28 cellular contexts compared by ENCODE assay signal in genomic region chr17:79108232-79108850, GRCh38.
"Had no signal": no experiment of that assay in that cellular context is flagged by ENCODE, and none has a peak within 500 bp of the region (broad histone marks: within the 10 kb centered on the region; RNA-seq: fewer than 3 reads in every experiment).

No MANE protein-coding gene starts in this region.

- H3K4me1 Mint-ChIP-seq: mesothelial cell of epicardium had no signal

- ATAC-seq: left cardiac atrium; left lobe of liver; lower lobe of right lung; natural killer cell; pancreas; right cardiac atrium; sciatic nerve; stimulated activated naive B cell treated with anti-CD40 and anti-IgM and Interleukin-4, amounts not matched to agents 10 μg/mL and 1 μg/mL and 100 μg/mL, for 72 hours; stimulated activated naive CD8-positive, alpha-beta T cell treated with anti-CD3 and anti-CD28 coated beads, Interleukin-15, Interleukin-2, amounts not matched to agents 100 U/mL and 50 U/mL, for 24 hours had no signal

- H3K36me3 Mint-ChIP-seq: mesothelial cell of epicardium; naive B cell; natural killer cell; stimulated activated naive B cell treated with anti-CD40 and anti-IgM and Interleukin-4, amounts not matched to agents 10 μg/mL and 1 μg/mL and 100 μg/mL, for 72 hours had no signal

- H3K4me3 ChIP-seq: lower lobe of right lung, pancreas, prostate gland, skin epidermis, stomach, testis, thyroid gland, transverse colon, upper lobe of left lung had no signal

- H3K27ac Mint-ChIP-seq: mesothelial cell of epicardium; naive B cell; natural killer cell; stimulated activated naive B cell treated with anti-CD40 and anti-IgM and Interleukin-4, amounts not matched to agents 10 μg/mL and 1 μg/mL and 100 μg/mL, for 72 hours had no signal

- DNase-seq: hippocampal formation; kidney glomerular epithelial cell; left cardiac atrium; lower lobe of right lung; mammary epithelial cell; mesendoderm; naive B cell; natural killer cell; nucleus accumbens; pancreas; retina; right cardiac atrium; stimulated activated CD4-positive, alpha-beta T cell treated with anti-CD3 and anti-CD28 coated beads, Interleukin-12 subunit alpha, Interleukin-12 subunit beta, amount 100 ng/mL, for 4 hours; stimulated activated CD4-positive, alpha-beta T cell treated with anti-CD3 and anti-CD28 coated beads, Interleukin-15, amount 100 ng/mL, for 24 hours; stimulated activated CD4-positive, alpha-beta T cell treated with anti-CD3 and anti-CD28 coated beads, Interleukin-2, amount 100 ng/mL, for 24 hours; stimulated activated CD4-positive, alpha-beta T cell treated with anti-CD3 and anti-CD28 coated beads, Interleukin-4, amount 100 ng/mL, for 1 hour; stimulated activated naive B cell treated with anti-CD40 and anti-IgM and Interleukin-4, amounts not matched to agents 10 μg/mL and 1 μg/mL and 100 μg/mL, for 72 hours; stimulated activated naive CD8-positive, alpha-beta T cell treated with anti-CD3 and anti-CD28 coated beads, Interleukin-15, Interleukin-2, amounts not matched to agents 100 U/mL and 50 U/mL, for 24 hours; stomach; testis; thyroid gland; transverse colon had no signal

- H3K9me3 Mint-ChIP-seq: mesothelial cell of epicardium; naive B cell; natural killer cell; stimulated activated naive B cell treated with anti-CD40 and anti-IgM and Interleukin-4, amounts not matched to agents 10 μg/mL and 1 μg/mL and 100 μg/mL, for 72 hours had no signal

- H3K4me3 Mint-ChIP-seq: mesothelial cell of epicardium; natural killer cell; stimulated activated naive B cell treated with anti-CD40 and anti-IgM and Interleukin-4, amounts not matched to agents 10 μg/mL and 1 μg/mL and 100 μg/mL, for 72 hours had no signal
